In the genomic region with DNA sequence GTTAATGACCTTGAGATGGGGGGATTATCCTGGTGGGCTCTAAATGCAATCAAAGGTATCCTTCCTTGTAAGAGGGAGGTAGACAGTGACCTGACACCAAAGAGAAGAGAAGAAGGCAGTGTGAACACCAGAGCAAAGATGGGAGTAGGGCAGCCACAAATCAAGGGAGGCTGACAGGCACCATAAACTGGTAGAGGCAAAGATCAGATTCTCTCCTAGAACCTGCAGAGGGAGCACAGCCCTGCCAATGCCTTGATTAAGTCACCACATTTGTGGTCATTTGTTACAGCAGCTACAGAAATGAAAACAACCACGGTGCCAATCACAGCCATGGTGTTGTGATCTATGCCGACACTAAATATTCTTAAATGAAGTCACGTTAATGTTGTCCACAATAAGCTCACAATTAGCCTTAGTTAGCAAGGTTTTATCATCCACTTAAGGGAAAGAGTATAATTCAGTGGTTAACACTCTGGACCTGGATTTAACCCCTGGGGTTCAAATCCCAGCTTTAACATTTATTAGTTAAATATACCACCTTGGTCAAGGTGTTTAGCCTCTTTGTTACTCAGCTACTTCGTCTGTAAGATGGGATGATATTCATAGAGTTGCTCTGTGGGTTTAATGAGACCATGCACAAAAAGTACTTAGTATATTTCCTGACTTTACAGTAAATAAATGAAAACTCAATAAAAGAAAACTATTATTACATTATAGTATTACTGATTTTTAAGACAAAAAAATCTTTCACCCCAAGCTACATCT, we compare ENCODE assay signal across 9 cellular contexts.
DNase-seq lines count a peak whose midpoint lies in the region; ATAC-seq and TF ChIP-seq lines count a peak whose summit lies in the region.
"Had no signal": no experiment of that assay in that cellular context is flagged by ENCODE, and none has a peak within 500 bp of the region (broad histone marks: within the 10 kb centered on the region; RNA-seq: fewer than 3 reads in every experiment).

No MANE protein-coding gene starts in this region.

- no peaks in the 10 kb centered on the region for H3K27me3 Mint-ChIP-seq in T-helper 17 cell

- peak; percentile 96 for ATAC-seq in T-helper 17 cell
- ATAC-seq in foreskin keratinocyte = peak; percentile 31
- ATAC-seq in aorta (ENCODE audit: low FRiP score) = no peak

- no peaks in the 10 kb centered on the region for H3K9me3 ChIP-seq in T-helper 17 cell (ENCODE audit: control insufficient read depth, low read length, poor library complexity, severe bottlenecking)
- H3K9me3 ChIP-seq in aorta (ENCODE audit: control insufficient read depth, low read length) = no peaks in the 10 kb centered on the region

- peak; percentile 3 for DNase-seq in DMS153 (lab: John Stamatoyannopoulos, UW)
- DNase-seq in DMS153 treated with DMSO at 0.1 percent for 48 hours (lab: John Stamatoyannopoulos, UW; ENCODE audit: unreplicated experiment) = no peak
- DNase-seq in HCEC 1CT = peak; percentile 61
- no peak for DNase-seq in T-helper 17 cell
- no peak for DNase-seq in foreskin keratinocyte
- no peak for DNase-seq in aorta
- DNase-seq in NCI-H774 (lab: John Stamatoyannopoulos, UW) = no peak
- DNase-seq in cerebellar cortex (ENCODE audit: low spot score) = no peak

- H3K4me3 ChIP-seq in aorta (ENCODE audit: low read length in 2 of 2) = no peak overlapping the region
- H3K4me3 ChIP-seq: skin epidermis had no signal

- H3K36me3 ChIP-seq in aorta (ENCODE audit: control insufficient read depth in 1 of 2, insufficient read depth in 2 of 2, low read length in 1 of 2) = no peaks in the 10 kb centered on the region

- intact Hi-C loops in aorta (cut with DNase I) = loop anchor here (5.0 to 10.0 kb wide), 3 partner anchors 56 to 69 kb away; partner anchors contain the start of gene SGMS1 (in 1 of the 2)

- H3K4me1 ChIP-seq in foreskin keratinocyte (no peaks in the 10 kb centered on the region), aorta (ENCODE audit: control insufficient read depth in 1 of 2, insufficient read depth in 2 of 2, low read length in 2 of 2) (peaks cover 8 to 10% of the 10 kb centered on the region in 2 donors)

- no peak overlapping the region for H3K4me3 Mint-ChIP-seq in T-helper 17 cell

- H3K27me3 ChIP-seq in foreskin keratinocyte = no peaks in the 10 kb centered on the region
- no peaks in the 10 kb centered on the region for H3K27me3 ChIP-seq in aorta (ENCODE audit: control insufficient read depth in 1 of 2, insufficient read depth in 2 of 2, low read length in 1 of 2)

- WGBS in aorta, 2 donors = 14 to 24% methylated on average over 4 of the region's 4 CpGs

- no peak overlapping the region for H3K27ac ChIP-seq in foreskin keratinocyte
- H3K27ac ChIP-seq in aorta (ENCODE audit: low read depth in 1 of 2, low read length in 2 of 2) = peak overlapping the region; percentile 45 to 51

- no peaks in the 10 kb centered on the region for H3K36me3 Mint-ChIP-seq in T-helper 17 cell (ENCODE audit: low read depth)

- TF ChIP-seq CTCF in foreskin keratinocyte (conservative IDR thresholded peaks at IDR 0.05) = peak; percentile 44

- peaks cover 33% of the 10 kb centered on the region for H3K4me1 Mint-ChIP-seq in T-helper 17 cell

- H3K27ac Mint-ChIP-seq in T-helper 17 cell = peak overlapping the region; percentile 34

Comparison
In these comparisons a context has a peak if more than half of its experiments do, and no peak if none do; other contexts are left out.
1. DNase-seq: peak in DMS153 (single experiment) and HCEC 1CT (single experiment); none in DMS153 treated with DMSO at 0.1 percent for 48 hours (single experiment), T-helper 17 cell (0 of 3), foreskin keratinocyte (0 of 2), aorta (0 of 2), NCI-H774 (single experiment) and cerebellar cortex (single experiment).